In the genomic region with DNA sequence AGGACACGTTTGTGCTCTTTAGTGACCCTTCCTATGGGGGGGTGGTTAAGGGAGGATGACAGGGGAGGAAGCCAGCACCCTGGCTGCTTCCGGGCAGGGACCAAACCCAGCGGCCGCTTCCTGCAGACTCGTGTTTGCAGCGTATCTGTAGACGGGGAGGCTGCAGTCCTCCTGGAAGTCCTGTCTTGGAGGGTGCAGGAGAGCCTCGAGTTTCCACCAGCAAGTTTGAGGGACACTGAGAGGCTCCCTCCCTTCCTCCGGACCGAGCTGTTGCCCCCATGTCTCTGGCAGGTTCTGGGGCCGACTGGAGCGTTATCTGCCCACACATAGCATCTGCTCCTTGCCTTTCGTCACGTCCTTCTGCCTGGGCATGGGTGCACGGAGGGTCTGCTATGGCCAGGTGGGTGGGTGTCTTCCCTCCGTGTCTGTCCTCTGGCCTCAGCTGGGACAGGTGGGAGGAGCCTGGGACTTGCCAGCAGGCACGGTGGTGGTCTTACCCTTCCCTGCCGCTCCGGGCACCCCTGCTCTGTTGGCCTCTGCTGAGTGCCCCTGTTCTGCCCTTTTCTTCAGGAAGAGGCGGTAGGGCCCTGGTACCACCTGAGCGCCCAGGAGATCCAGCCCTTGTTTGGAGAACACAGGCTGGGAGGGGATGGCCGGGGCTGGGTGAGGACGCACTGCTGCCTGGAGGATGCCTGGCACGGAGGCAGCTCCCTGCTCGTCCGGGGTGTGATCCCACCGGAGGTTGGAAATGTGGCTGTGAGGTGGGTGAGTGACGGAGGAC, we compare ENCODE assay signal across 19 cellular contexts. TPM values are rescaled to one million over a fixed set of nuclear protein-coding genes. Genes with fewer than 3 reads are reported as not detected.
"Had no signal": no experiment of that assay in that cellular context is flagged by ENCODE, and none has a peak within 500 bp of the region (broad histone marks: within the 10 kb centered on the region; RNA-seq: fewer than 3 reads in every experiment).

No MANE protein-coding gene starts in this region.

- H3K9me3 Mint-ChIP-seq: activated CD4-positive, alpha-beta memory T cell treated with anti-CD3 and anti-CD28 coated beads, Interleukin-2, amount 10 ng/mL, durations not matched to agents 7 days and 5 days; activated naive CD4-positive, alpha-beta T cell treated with anti-CD3 and anti-CD28 coated beads for 36 hours; activated naive CD8-positive, alpha-beta T cell treated with anti-CD3 and anti-CD28 coated beads, Interleukin-2, amount 10 ng/mL, durations not matched to agents 7 days and 5 days; activated T-cell treated with anti-CD3 and anti-CD28 coated beads, Interleukin-2, amount 50 U/mL, for 72 hours; mesothelial cell of epicardium; naive thymus-derived CD8-positive, alpha-beta T cell; neural progenitor cell; stimulated activated effector memory CD8-positive, alpha-beta T cell treated with anti-CD3 and anti-CD28 coated beads, Interleukin-12 subunit alpha, Interleukin-12 subunit beta, amount 100 ng/mL, for 72 hours; stimulated activated naive CD8-positive, alpha-beta T cell treated with anti-CD3 and anti-CD28 coated beads, Interleukin-15, amount 100 ng/mL, for 72 hours; T-cell; T-helper 2 cell treated with Interferon-gamma antibody and Interleukin-4, amounts not matched to agents 5 μg/mL and 100 μg/mL, for 36 hours had no signal

- H3K27ac Mint-ChIP-seq: activated CD4-positive, alpha-beta memory T cell treated with anti-CD3 and anti-CD28 coated beads, Interleukin-2, amount 10 ng/mL, durations not matched to agents 7 days and 5 days; activated naive CD4-positive, alpha-beta T cell treated with anti-CD3 and anti-CD28 coated beads for 36 hours; activated naive CD8-positive, alpha-beta T cell treated with anti-CD3 and anti-CD28 coated beads, Interleukin-2, amount 10 ng/mL, durations not matched to agents 7 days and 5 days; activated T-cell treated with anti-CD3 and anti-CD28 coated beads, Interleukin-2, amount 50 U/mL, for 72 hours; mesothelial cell of epicardium; naive thymus-derived CD8-positive, alpha-beta T cell; neural progenitor cell; progenitor cell of endocrine pancreas; stimulated activated effector memory CD8-positive, alpha-beta T cell treated with anti-CD3 and anti-CD28 coated beads, Interleukin-12 subunit alpha, Interleukin-12 subunit beta, amount 100 ng/mL, for 72 hours; stimulated activated naive CD8-positive, alpha-beta T cell treated with anti-CD3 and anti-CD28 coated beads, Interleukin-15, amount 100 ng/mL, for 72 hours; T-cell; T-helper 2 cell treated with Interferon-gamma antibody and Interleukin-4, amounts not matched to agents 5 μg/mL and 100 μg/mL, for 36 hours had no signal

- H3K4me3 ChIP-seq: left lung, neural progenitor cell, tibial artery had no signal

- DNase-seq: amniotic stem cell, cerebellar nuclear complex, cortex of kidney, mammary epithelial cell, tibial artery had no signal

- H3K4me1 ChIP-seq: neural progenitor cell had no signal

- H3K27me3 ChIP-seq: left lung, neural progenitor cell, tibial artery had no signal

- FAIRE-seq: TTC549 had no signal

- H3K27ac ChIP-seq: left lung, neural progenitor cell, tibial artery had no signal

- H3K4me1 Mint-ChIP-seq: activated CD4-positive, alpha-beta memory T cell treated with anti-CD3 and anti-CD28 coated beads, Interleukin-2, amount 10 ng/mL, durations not matched to agents 7 days and 5 days; activated naive CD8-positive, alpha-beta T cell treated with anti-CD3 and anti-CD28 coated beads, Interleukin-2, amount 10 ng/mL, durations not matched to agents 7 days and 5 days; mesothelial cell of epicardium; neural progenitor cell had no signal

- H3K9ac ChIP-seq: neural progenitor cell had no signal

- H3K4me3 Mint-ChIP-seq: activated CD4-positive, alpha-beta memory T cell treated with anti-CD3 and anti-CD28 coated beads, Interleukin-2, amount 10 ng/mL, durations not matched to agents 7 days and 5 days; activated naive CD4-positive, alpha-beta T cell treated with anti-CD3 and anti-CD28 coated beads for 36 hours; activated naive CD8-positive, alpha-beta T cell treated with anti-CD3 and anti-CD28 coated beads, Interleukin-2, amount 10 ng/mL, durations not matched to agents 7 days and 5 days; activated T-cell treated with anti-CD3 and anti-CD28 coated beads, Interleukin-2, amount 50 U/mL, for 72 hours; mesothelial cell of epicardium; naive thymus-derived CD8-positive, alpha-beta T cell; neural progenitor cell; stimulated activated effector memory CD8-positive, alpha-beta T cell treated with anti-CD3 and anti-CD28 coated beads, Interleukin-12 subunit alpha, Interleukin-12 subunit beta, amount 100 ng/mL, for 72 hours; stimulated activated naive CD8-positive, alpha-beta T cell treated with anti-CD3 and anti-CD28 coated beads, Interleukin-15, amount 100 ng/mL, for 72 hours; T-cell; T-helper 2 cell treated with Interferon-gamma antibody and Interleukin-4, amounts not matched to agents 5 μg/mL and 100 μg/mL, for 36 hours had no signal

- H3K9me3 ChIP-seq: left lung, tibial artery had no signal

- H3K27me3 Mint-ChIP-seq: activated CD4-positive, alpha-beta memory T cell treated with anti-CD3 and anti-CD28 coated beads, Interleukin-2, amount 10 ng/mL, durations not matched to agents 7 days and 5 days; activated naive CD8-positive, alpha-beta T cell treated with anti-CD3 and anti-CD28 coated beads, Interleukin-2, amount 10 ng/mL, durations not matched to agents 7 days and 5 days; naive thymus-derived CD8-positive, alpha-beta T cell; progenitor cell of endocrine pancreas; stimulated activated naive CD8-positive, alpha-beta T cell treated with anti-CD3 and anti-CD28 coated beads, Interleukin-15, amount 100 ng/mL, for 72 hours; T-cell had no signal

- H3K36me3 ChIP-seq: neural progenitor cell had no signal

RNA-seq across cellular contexts. Expression of a gene that starts 59.4 kb away (rescaled TPM):
- total RNA-seq: activated CD4-positive, alpha-beta memory T cell treated with anti-CD3 and anti-CD28 coated beads, Interleukin-2, amount 10 ng/mL, durations not matched to agents 7 days and 5 days; activated naive CD8-positive, alpha-beta T cell treated with anti-CD3 and anti-CD28 coated beads, Interleukin-2, amount 10 ng/mL, durations not matched to agents 7 days and 5 days; naive thymus-derived CD8-positive, alpha-beta T cell had no signal
- polyA plus RNA-seq: naive thymus-derived CD8-positive, alpha-beta T cell had no signal
